11 cellular contexts compared by ENCODE assay signal in the genomic region with DNA sequence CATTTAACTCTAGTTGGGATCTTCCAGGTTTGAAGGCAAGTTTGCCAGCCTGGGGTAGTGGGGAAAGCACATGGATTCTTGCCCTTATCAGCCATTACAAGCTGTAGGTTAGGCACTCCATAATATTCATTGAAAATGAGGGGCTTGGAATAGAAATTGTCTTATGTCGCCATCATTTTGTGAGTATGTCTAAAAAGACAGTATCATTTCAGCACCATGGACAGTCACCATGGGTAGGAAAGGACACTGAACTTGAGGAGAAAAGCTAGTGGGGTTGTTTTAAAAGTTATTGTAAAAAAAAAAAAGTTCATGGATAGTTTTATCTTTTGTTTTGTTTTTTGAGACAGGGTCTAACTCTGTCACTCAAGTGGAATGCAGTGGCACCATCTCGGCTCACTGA.
A peak's percentile ranks its signal among the peaks of the same experiment; 100 is the strongest.
DNase-seq lines count a peak whose midpoint lies in the region; ATAC-seq and TF ChIP-seq lines count a peak whose summit lies in the region.
"Had no signal": no experiment of that assay in that cellular context is flagged by ENCODE, and none has a peak within 500 bp of the region (broad histone marks: within the 10 kb centered on the region; RNA-seq: fewer than 3 reads in every experiment).

No MANE protein-coding gene starts in this region.

- H3K4me1 ChIP-seq in HEK293 (ENCODE audit: control insufficient read depth, insufficient read depth, low read length): no peaks in the 10 kb centered on the region
- H3K4me1 ChIP-seq: gastrocnemius medialis, thyroid gland had no signal

- in situ Hi-C loops in SK-MEL-5 (cut with HindIII; ENCODE audit: low pct_unique_long_range_greater_than_20kb, low sequenced_read_pairs): no loop called here

- no peak for TF ChIP-seq CTCF in HEK293 (tag by site-specific recombination; IDR thresholded peaks at IDR 0.05)

- DNase-seq in AG20443 (ENCODE audit: low spot score): peak; percentile 17
- DNase-seq in SK-MEL-5 (ENCODE audit: low read depth, low spot score): peak; percentile 2
- DNase-seq in foreskin melanocyte: peak; percentile 18
- DNase-seq in NCI-H526 treated with DMSO at 0.1 percent for 48 hours (lab: John Stamatoyannopoulos, UW): no peak
- DNase-seq in NCI-H345 (lab: John Stamatoyannopoulos, UW): no peak
- DNase-seq: COR-L47, gastrocnemius medialis, thyroid gland had no signal

- H3K27ac ChIP-seq in HEK293 (ENCODE audit: extremely low read depth, low read depth, low read length): no peak overlapping the region
- H3K27ac ChIP-seq: gastrocnemius medialis, thyroid gland had no signal

- H3K4me3 ChIP-seq in HEK293 (ENCODE audit: low read depth, low read length): no peak overlapping the region
- H3K4me3 ChIP-seq: gastrocnemius medialis, thyroid gland had no signal

- no peak for ATAC-seq in GM19452 (IDR thresholded peaks at IDR 0.05; ENCODE audit: unreplicated experiment)
- ATAC-seq in HG03439 (IDR thresholded peaks at IDR 0.05; ENCODE audit: unreplicated experiment): no peak
- ATAC-seq: gastrocnemius medialis had no signal

- POLR2A ChIA-PET in HEK293 (lab: Yijun Ruan, JAX): no interaction called here

- CTCF ChIA-PET in HEK293 (lab: Yijun Ruan, JAX): no interaction called here

- H3K9me3 ChIP-seq in HEK293 (ENCODE audit: control insufficient read depth, insufficient read depth, low read depth, low read length): no peaks in the 10 kb centered on the region
- H3K9me3 ChIP-seq: gastrocnemius medialis, thyroid gland had no signal

- no peaks in the 10 kb centered on the region for H3K36me3 ChIP-seq in HEK293 (ENCODE audit: control insufficient read depth in 2 of 2, insufficient read depth in 1 of 2, low read length in 2 of 2)
- H3K36me3 ChIP-seq: gastrocnemius medialis, thyroid gland had no signal

TF ChIP-seq in HEK293, 187 proteins besides CTCF, POLR2A, EP300 and RAD21:
- no peak for TF ChIP-seq ZNF660 (tag by site-specific recombination; IDR thresholded peaks at IDR 0.05)
- TF ChIP-seq, protein P1, sequence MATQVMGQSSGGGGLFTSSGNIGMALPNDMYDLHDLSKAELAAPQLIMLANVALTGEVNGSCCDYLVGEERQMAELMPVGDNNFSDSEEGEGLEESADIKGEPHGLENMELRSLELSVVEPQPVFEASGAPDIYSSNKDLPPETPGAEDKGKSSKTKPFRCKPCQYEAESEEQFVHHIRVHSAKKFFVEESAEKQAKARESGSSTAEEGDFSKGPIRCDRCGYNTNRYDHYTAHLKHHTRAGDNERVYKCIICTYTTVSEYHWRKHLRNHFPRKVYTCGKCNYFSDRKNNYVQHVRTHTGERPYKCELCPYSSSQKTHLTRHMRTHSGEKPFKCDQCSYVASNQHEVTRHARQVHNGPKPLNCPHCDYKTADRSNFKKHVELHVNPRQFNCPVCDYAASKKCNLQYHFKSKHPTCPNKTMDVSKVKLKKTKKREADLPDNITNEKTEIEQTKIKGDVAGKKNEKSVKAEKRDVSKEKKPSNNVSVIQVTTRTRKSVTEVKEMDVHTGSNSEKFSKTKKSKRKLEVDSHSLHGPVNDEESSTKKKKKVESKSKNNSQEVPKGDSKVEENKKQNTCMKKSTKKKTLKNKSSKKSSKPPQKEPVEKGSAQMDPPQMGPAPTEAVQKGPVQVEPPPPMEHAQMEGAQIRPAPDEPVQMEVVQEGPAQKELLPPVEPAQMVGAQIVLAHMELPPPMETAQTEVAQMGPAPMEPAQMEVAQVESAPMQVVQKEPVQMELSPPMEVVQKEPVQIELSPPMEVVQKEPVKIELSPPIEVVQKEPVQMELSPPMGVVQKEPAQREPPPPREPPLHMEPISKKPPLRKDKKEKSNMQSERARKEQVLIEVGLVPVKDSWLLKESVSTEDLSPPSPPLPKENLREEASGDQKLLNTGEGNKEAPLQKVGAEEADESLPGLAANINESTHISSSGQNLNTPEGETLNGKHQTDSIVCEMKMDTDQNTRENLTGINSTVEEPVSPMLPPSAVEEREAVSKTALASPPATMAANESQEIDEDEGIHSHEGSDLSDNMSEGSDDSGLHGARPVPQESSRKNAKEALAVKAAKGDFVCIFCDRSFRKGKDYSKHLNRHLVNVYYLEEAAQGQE (tag by site-specific recombination; IDR thresholded peaks at IDR 0.05): peak; percentile 92
TF ChIP-seq in HEK293: peak in this region for 1.

Comparison
In these comparisons a context has a peak if more than half of its experiments do, and no peak if none do; other contexts are left out.
1. DNase-seq: peak in AG20443 (single experiment), SK-MEL-5 (single experiment) and foreskin melanocyte (single experiment); none in NCI-H526 treated with DMSO at 0.1 percent for 48 hours (single experiment) and NCI-H345 (single experiment).